In genomic region chr10:32050145-32050544, GRCh38 we compare ENCODE assay signal across 12 cellular contexts. TPM values are rescaled to one million over a fixed set of nuclear protein-coding genes. Genes with fewer than 3 reads are reported as not detected.
DNase-seq lines count a peak whose midpoint lies in the region; ATAC-seq and TF ChIP-seq lines count a peak whose summit lies in the region.
"Had no signal": no experiment of that assay in that cellular context is flagged by ENCODE, and none has a peak within 500 bp of the region (broad histone marks: within the 10 kb centered on the region; RNA-seq: fewer than 3 reads in every experiment).

No MANE protein-coding gene starts in this region.

- H3K4me2 ChIP-seq in BLaER1 treated with 17β-estradiol and CSF1 and Interleukin-3, amounts not matched to agents 10 nM and 100 nM = peak overlapping the region in 10 of 11 experiments; percentile 1 to 84 (median 30); a peak in 17 of 22 replicates
- peak overlapping the region; percentile 55 for H3K4me2 ChIP-seq in H9 (ENCODE audit: insufficient read depth, insufficient read length, low read length)

- no peak overlapping the region for H3K4ac ChIP-seq in H9 (ENCODE audit: low read depth, low read length)

- H4K5ac ChIP-seq in H9 (ENCODE audit: insufficient read length, low read depth, low read length) = no peak overlapping the region

- H3T11ph ChIP-seq in H9 (ENCODE audit: low read length) = no peak overlapping the region

- H3K9me3 ChIP-seq in BLaER1 treated with 17β-estradiol and CSF1 and Interleukin-3, amounts not matched to agents 10 nM and 100 nM (replicated peaks in 1 of 11) = no peaks in the 10 kb centered on the region
- H3K9me3 ChIP-seq in H9 (ENCODE audit: control insufficient read depth, low read depth, low read length) (no peaks in the 10 kb centered on the region), muscle layer of colon (ENCODE audit: low read length) (no peaks in the 10 kb centered on the region), left lung (no peaks in the 10 kb centered on the region), psoas muscle (no peaks in the 10 kb centered on the region)

- H3K79me2 ChIP-seq in H9 (ENCODE audit: insufficient read depth, low read length) = peaks cover 65% of the 10 kb centered on the region

- peaks cover 46 to 79% (median 59%) of the 10 kb centered on the region in 11 experiments for H3K36me3 ChIP-seq in BLaER1 treated with 17β-estradiol and CSF1 and Interleukin-3, amounts not matched to agents 10 nM and 100 nM
- H3K36me3 ChIP-seq in muscle layer of colon (ENCODE audit: insufficient read depth, low read length) (peaks cover 16% of the 10 kb centered on the region), left lung (peaks cover 0 to 26% of the 10 kb centered on the region in 2 donors), psoas muscle (ENCODE audit: insufficient read depth in 1 of 2, low read depth in 1 of 2) (peaks cover 7 to 31% of the 10 kb centered on the region in 2 donors)

- H3K23me2 ChIP-seq in H9 (ENCODE audit: insufficient read length, low read depth, low read length, poor library complexity, severe bottlenecking) = peaks cover 3% of the 10 kb centered on the region

- no peak overlapping the region for H3K4me3 ChIP-seq in BLaER1 treated with 17β-estradiol and CSF1 and Interleukin-3, amounts not matched to agents 10 nM and 100 nM
- H3K4me3 ChIP-seq in muscle layer of colon (ENCODE audit: low read depth in 1 of 2, low read length in 2 of 2) (peak overlapping the region in 1 of 2 donors; percentile 6), left lung (no peak overlapping the region), psoas muscle (no peak overlapping the region), dorsolateral prefrontal cortex (peak overlapping the region in 6 of 59 donors; percentile 1 to 10 (median 6))

- no peak overlapping the region for H3K23ac ChIP-seq in H9 (ENCODE audit: insufficient read length, low read depth, low read length)

- H3K27ac ChIP-seq in BLaER1 treated with 17β-estradiol and CSF1 and Interleukin-3, amounts not matched to agents 10 nM and 100 nM = no peak overlapping the region
- H3K27ac ChIP-seq in H9 (ENCODE audit: insufficient read length, low read depth, low read length) (peak overlapping the region; percentile 3), muscle layer of colon (ENCODE audit: low read depth, low read length) (peak overlapping the region; percentile 75), left lung (no peak overlapping the region), psoas muscle (no peak overlapping the region), dorsolateral prefrontal cortex (peak overlapping the region in 15 of 59 donors; percentile 5 to 56 (median 19))

- H3K27me3 ChIP-seq in BLaER1 treated with 17β-estradiol and CSF1 and Interleukin-3, amounts not matched to agents 10 nM and 100 nM = no peaks in the 10 kb centered on the region
- H3K27me3 ChIP-seq in H9 (ENCODE audit: insufficient read depth, low read length) (no peaks in the 10 kb centered on the region), muscle layer of colon (ENCODE audit: control insufficient read depth in 1 of 2, insufficient read depth in 2 of 2, low read length in 2 of 2) (no peaks in the 10 kb centered on the region), left lung (no peaks in the 10 kb centered on the region), psoas muscle (ENCODE audit: insufficient read depth in 3 of 3, low read length in 2 of 3) (no peaks in the 10 kb centered on the region), dorsolateral prefrontal cortex (no peaks in the 10 kb centered on the region)

- no CpG with 5 or more reads among the region's 5 CpGs for WGBS in H9 (ENCODE audit: extremely low coverage, insufficient read length, low lambda C conversion rate)
- WGBS in psoas muscle, 3 donors = 70 to 76% (median 73%) methylated on average over 5 of the region's 5 CpGs

- no peak overlapping the region for H2AFZ ChIP-seq in H9 (ENCODE audit: low read length)

- no peak overlapping the region for H3K14ac ChIP-seq in H9 (ENCODE audit: insufficient read depth, low read length)

- no peak overlapping the region for H2BK15ac ChIP-seq in H9 (ENCODE audit: low read depth, low read length)

- H4K8ac ChIP-seq in H9 (replicated peaks; ENCODE audit: insufficient read length, low read depth, low read length) = no peak overlapping the region

- H3K27me3 Mint-ChIP-seq in H9 (ENCODE audit: low read depth) (no peaks in the 10 kb centered on the region), chondrocyte (ENCODE audit: low read depth) (no peaks in the 10 kb centered on the region)

- H3K56ac ChIP-seq in H9 (ENCODE audit: insufficient read length, low read depth, low read length) = no peak overlapping the region

- H2BK120ac ChIP-seq in H9 (ENCODE audit: low read depth, low read length, poor library complexity, severe bottlenecking) = no peak overlapping the region

- intact Hi-C loops in left lung (cut with DNase I) = no loop called here
- intact Hi-C loops in psoas muscle (cut with DNase I) = loop anchor here in 1 of 2 donors (10.0 kb wide), 1 partner anchor 295 kb away; the partner anchor contains the start of gene EPC1
- intact Hi-C loops in dorsolateral prefrontal cortex (cut with DNase I) = loop anchor here (10.0 kb wide), 1 partner anchor 325 kb away; no protein-coding TSS in a partner anchor

- H3K4me1 ChIP-seq in BLaER1 treated with 17β-estradiol and CSF1 and Interleukin-3, amounts not matched to agents 10 nM and 100 nM = peaks cover 25 to 76% (median 43%) of the 10 kb centered on the region in 10 experiments
- H3K4me1 ChIP-seq in H9 (ENCODE audit: insufficient read depth, low read length) (peaks cover 4% of the 10 kb centered on the region; the same call in 1 of the 2 replicates), muscle layer of colon (ENCODE audit: insufficient read depth, low read length) (peaks cover 47% of the 10 kb centered on the region), left lung (peaks cover 32 to 92% of the 10 kb centered on the region in 2 donors), psoas muscle (peaks cover 45% of the 10 kb centered on the region)

- H2BK20ac ChIP-seq in H9 (ENCODE audit: low read depth, low read length, poor library complexity, severe bottlenecking) = no peak overlapping the region

- no peak overlapping the region for H4K91ac ChIP-seq in H9 (ENCODE audit: insufficient read length, low read depth, low read length)

- ATAC-seq in HG03460 (IDR thresholded peaks at IDR 0.05; ENCODE audit: unreplicated experiment) (no peak), left lung (no peak), psoas muscle (no peak)

- no peaks in the 10 kb centered on the region for H3K9me3 Mint-ChIP-seq in H9
- no peaks in the 10 kb centered on the region for H3K9me3 Mint-ChIP-seq in chondrocyte (ENCODE audit: low read depth)
- H3K9me3 Mint-ChIP-seq: T-helper 1 cell treated with Interleukin-12 subunit alpha and Interleukin-12 subunit beta and Interleukin-4 antibody, amounts not matched to agents 30 μg/mL and 1 μg/mL, for 36 hours had no signal

- H3K4me3 Mint-ChIP-seq in H9 (peak overlapping the region; percentile 4 to 28; a peak in 2 of 5 replicates), chondrocyte (ENCODE audit: unreplicated experiment) (no peak overlapping the region)
- H3K4me3 Mint-ChIP-seq: T-helper 1 cell treated with Interleukin-12 subunit alpha and Interleukin-12 subunit beta and Interleukin-4 antibody, amounts not matched to agents 30 μg/mL and 1 μg/mL, for 36 hours had no signal

- peaks cover 98 to 100% (median 100%) of the 10 kb centered on the region in 11 experiments for H4K20me1 ChIP-seq in BLaER1 treated with 17β-estradiol and CSF1 and Interleukin-3, amounts not matched to agents 10 nM and 100 nM
- no peaks in the 10 kb centered on the region for H4K20me1 ChIP-seq in H9 (ENCODE audit: control insufficient read depth, insufficient read depth, insufficient read length)

- H3K18ac ChIP-seq in H9 (ENCODE audit: insufficient read length, low read depth, low read length) = no peak overlapping the region

- no peak overlapping the region for H2BK12ac ChIP-seq in H9 (ENCODE audit: insufficient read length, low read depth, low read length)

- no peak for DNase-seq in H9
- DNase-seq in chondrocyte (ENCODE audit: low spot score) = no peak
- no peak for DNase-seq in left lung
- no peak for DNase-seq in psoas muscle
- DNase-seq in dorsolateral prefrontal cortex = no peak
- DNase-seq: MM.1S; NCI-H526; stimulated activated CD8-positive, alpha-beta memory T cell treated with anti-CD3 and anti-CD28 coated beads, Interleukin-4, amount 100 ng/mL, for 48 hours had no signal

- H2BK5ac ChIP-seq in H9 (ENCODE audit: insufficient read length, low read length) = no peak overlapping the region

- no peak for TF ChIP-seq CTCF in H9 (conservative IDR thresholded peaks at IDR 0.05)
- TF ChIP-seq CTCF in chondrocyte (IDR thresholded peaks at IDR 0.05) = no peak
- no peak for TF ChIP-seq CTCF in left lung (IDR thresholded peaks at IDR 0.05)
- TF ChIP-seq CTCF in psoas muscle (IDR thresholded peaks at IDR 0.05) = no peak
- no peak for TF ChIP-seq CTCF in dorsolateral prefrontal cortex (IDR thresholded peaks at IDR 0.05 in 54 of 56, conservative IDR thresholded peaks at IDR 0.05 in 2 of 56; ENCODE audit: low read depth in 1 of 56, partially characterized antibody in 56 of 56)

- H3K9ac ChIP-seq in BLaER1 treated with 17β-estradiol and CSF1 and Interleukin-3, amounts not matched to agents 10 nM and 100 nM = no peak overlapping the region
- no peak overlapping the region for H3K9ac ChIP-seq in H9 (ENCODE audit: extremely low read depth, insufficient read length, low read length)
- peak overlapping the region; percentile 29 for H3K9ac ChIP-seq in muscle layer of colon (ENCODE audit: low read length)

- H3K36me3 Mint-ChIP-seq in H9 (ENCODE audit: insufficient read depth in 1 of 3, low read depth in 3 of 3) (peaks cover 26 to 45% (median 30%) of the 10 kb centered on the region in 3 experiments), chondrocyte (ENCODE audit: low read depth) (peaks cover 19% of the 10 kb centered on the region)

- peaks cover 2% of the 10 kb centered on the region for H3K79me1 ChIP-seq in H9 (ENCODE audit: insufficient read depth, low read depth, low read length, poor library complexity, severe bottlenecking)

- H3K4me1 Mint-ChIP-seq in H9 (peaks cover 51 to 53% of the 10 kb centered on the region in 2 experiments), chondrocyte (ENCODE audit: low read depth) (peaks cover 81% of the 10 kb centered on the region)

- H3K27ac Mint-ChIP-seq in H9 (peak overlapping the region; percentile 26 to 90 (median 37); a peak in 6 of 7 replicates), chondrocyte (ENCODE audit: unreplicated experiment) (peak overlapping the region; percentile 83)
- H3K27ac Mint-ChIP-seq: T-helper 1 cell treated with Interleukin-12 subunit alpha and Interleukin-12 subunit beta and Interleukin-4 antibody, amounts not matched to agents 30 μg/mL and 1 μg/mL, for 36 hours had no signal

- H2AK5ac ChIP-seq in H9 (ENCODE audit: insufficient read length, low read length) = no peak overlapping the region

RNA-seq across cellular contexts. Expression of gene KIF5B, which starts 6.1 kb away (rescaled TPM):
- total RNA-seq in H9 (2021) (67.9 and 70.5 TPM in 2 replicates), chondrocyte (134 to 147 TPM (median 146 TPM) in 3 replicates), left lung (100 to 1,000 TPM in 1 of 2 donors, 10 to 100 TPM in 1; 99.4 to 103 TPM), psoas muscle (100 to 1,000 TPM in 2 of 4 donors, 10 to 100 TPM in 2; 87.7 to 124 (median 100) TPM), dorsolateral prefrontal cortex (100 to 1,000 TPM in 84 of 120 experiments, 10 to 100 TPM in 36; 73.4 to 239 (median 109) TPM)
- 100 to 1,000 TPM in 1 of 3 donors, 10 to 100 TPM in 2; 46.5 to 135 (median 47.2) TPM for polyA plus RNA-seq in psoas muscle

Comparison
In these comparisons a context has a peak if more than half of its experiments do, and no peak if none do; other contexts are left out.
1. H3K27ac ChIP-seq: peak in H9 (single experiment) and muscle layer of colon (single experiment); none in BLaER1 treated with 17β-estradiol and CSF1 and Interleukin-3, amounts not matched to agents 10 nM and 100 nM (0 of 11), left lung (0 of 2) and psoas muscle (single experiment).
2. intact Hi-C loops: an anchor here in dorsolateral prefrontal cortex (10.0 kb wide); none called in left lung.